Comparison of ENCODE assay signal across 1 cellular context in the genomic region with DNA sequence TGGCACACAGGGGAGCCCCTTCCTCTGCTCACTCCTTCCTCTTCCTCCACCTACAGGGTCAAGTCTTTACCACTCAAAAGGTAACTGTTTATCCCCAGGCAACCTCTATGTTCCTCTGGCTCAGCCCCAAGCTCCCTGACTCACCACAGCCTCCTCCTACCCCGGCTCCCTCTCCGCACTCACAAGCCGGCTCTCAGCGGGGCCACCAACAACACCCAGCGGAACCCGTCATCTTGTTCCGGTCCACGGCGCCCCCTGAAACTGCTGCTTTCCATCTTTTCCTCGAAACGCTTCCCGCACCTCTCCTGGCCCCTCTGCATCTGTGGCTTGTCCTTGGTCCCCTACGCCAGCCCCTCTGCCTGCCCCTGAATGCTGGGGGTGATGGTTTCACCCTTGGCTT.
TF ChIP-seq lines count a peak whose summit lies in the region.

No MANE protein-coding gene starts in this region.

TF ChIP-seq in HEK293, 187 proteins besides CTCF, POLR2A, EP300 and RAD21 (continued from another document):
- TF ChIP-seq, protein P1, sequence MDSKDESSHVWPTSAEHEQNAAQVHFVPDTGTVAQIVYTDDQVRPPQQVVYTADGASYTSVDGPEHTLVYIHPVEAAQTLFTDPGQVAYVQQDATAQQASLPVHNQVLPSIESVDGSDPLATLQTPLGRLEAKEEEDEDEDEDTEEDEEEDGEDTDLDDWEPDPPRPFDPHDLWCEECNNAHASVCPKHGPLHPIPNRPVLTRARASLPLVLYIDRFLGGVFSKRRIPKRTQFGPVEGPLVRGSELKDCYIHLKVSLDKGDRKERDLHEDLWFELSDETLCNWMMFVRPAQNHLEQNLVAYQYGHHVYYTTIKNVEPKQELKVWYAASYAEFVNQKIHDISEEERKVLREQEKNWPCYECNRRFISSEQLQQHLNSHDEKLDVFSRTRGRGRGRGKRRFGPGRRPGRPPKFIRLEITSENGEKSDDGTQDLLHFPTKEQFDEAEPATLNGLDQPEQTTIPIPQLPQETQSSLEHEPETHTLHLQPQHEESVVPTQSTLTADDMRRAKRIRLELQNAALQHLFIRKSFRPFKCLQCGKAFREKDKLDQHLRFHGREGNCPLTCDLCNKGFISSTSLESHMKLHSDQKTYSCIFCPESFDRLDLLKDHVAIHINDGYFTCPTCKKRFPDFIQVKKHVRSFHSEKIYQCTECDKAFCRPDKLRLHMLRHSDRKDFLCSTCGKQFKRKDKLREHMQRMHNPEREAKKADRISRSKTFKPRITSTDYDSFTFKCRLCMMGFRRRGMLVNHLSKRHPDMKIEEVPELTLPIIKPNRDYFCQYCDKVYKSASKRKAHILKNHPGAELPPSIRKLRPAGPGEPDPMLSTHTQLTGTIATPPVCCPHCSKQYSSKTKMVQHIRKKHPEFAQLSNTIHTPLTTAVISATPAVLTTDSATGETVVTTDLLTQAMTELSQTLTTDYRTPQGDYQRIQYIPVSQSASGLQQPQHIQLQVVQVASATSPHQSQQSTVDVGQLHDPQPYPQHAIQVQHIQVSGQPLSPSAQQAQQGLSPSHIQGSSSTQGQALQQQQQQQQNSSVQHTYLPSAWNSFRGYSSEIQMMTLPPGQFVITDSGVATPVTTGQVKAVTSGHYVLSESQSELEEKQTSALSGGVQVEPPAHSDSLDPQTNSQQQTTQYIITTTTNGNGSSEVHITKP (tag by site-specific recombination; IDR thresholded peaks at IDR 0.05), result peak; percentile 34; the same call in 1 of the 2 replicates
